Comparison of ENCODE assay signal across 8 cellular contexts in the genomic region with DNA sequence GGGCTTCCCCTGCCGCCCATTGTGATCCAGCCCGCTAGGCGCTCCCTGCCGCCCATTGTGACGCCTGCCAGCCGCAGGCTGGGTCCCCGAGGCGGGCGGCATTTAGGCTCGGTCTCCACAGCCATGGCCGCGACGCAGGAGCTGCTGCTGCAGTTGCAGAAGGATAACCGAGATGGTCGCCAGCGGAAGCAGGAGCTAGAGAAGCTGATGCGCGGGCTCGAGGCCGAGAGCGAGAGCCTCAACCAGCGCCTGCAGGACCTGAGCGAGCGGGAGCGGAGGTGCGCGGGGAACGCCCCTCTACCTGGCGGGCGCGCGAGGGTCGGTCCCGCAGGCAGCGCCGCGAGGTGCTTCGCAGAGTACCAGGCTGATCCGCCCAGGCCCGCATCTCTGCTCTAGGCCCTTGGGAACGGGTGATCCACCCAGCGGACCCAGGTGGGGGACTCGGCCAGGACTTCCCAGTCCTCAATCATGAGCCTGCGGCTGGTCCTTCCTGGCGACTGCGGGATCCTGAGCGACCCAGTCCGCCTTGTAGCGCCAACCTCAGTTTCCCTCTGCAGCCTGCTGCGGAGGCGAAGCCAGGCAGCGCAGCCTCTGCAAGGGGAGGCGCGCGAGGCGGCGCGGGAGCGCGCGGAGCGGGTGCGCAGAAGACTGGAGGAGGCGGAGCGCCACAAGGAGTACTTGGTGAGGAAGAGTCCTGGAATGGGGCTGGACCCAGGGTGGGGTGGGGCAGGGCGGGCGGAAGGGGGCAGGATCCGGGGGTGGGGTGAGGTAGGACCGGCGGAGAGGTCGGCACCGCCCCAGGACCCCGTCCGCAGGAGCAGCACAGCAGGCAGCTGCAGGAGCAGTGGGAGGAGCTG. TPM values are rescaled to one million over a fixed set of nuclear protein-coding genes. Genes with fewer than 3 reads are reported as not detected.
DNase-seq lines count a peak whose midpoint lies in the region; ATAC-seq and TF ChIP-seq lines count a peak whose summit lies in the region.
"Not testable (repeated sequence)": the region's sequence is repeated elsewhere in the genome, so short reads cannot be mapped to it uniquely, and the experiment has no call there.

Gene TMEM191C, plus strand, starts transcription at position 51 of the 857 bp plus-strand sequence. Its CDS starts 73 bp downstream, at position 124.

- H3K4me1 ChIP-seq in HAP-1; HUES64 (ENCODE audit: insufficient read depth, low read length); iPS DF 6.9 (ENCODE audit: control insufficient read depth, insufficient read depth, low read length); ovary (ENCODE audit: insufficient read depth); upper lobe of right lung: not testable (repeated sequence)

- not testable (repeated sequence) for H3K9ac ChIP-seq in HUES64 (ENCODE audit: low read depth, low read length)

- H3K4me1 Mint-ChIP-seq in activated T-cell treated with anti-CD3 and anti-CD28 coated beads, Interleukin-2, amount 50 U/mL, for 24 hours (ENCODE audit: low read depth), result not testable (repeated sequence)

- not testable (repeated sequence) for TF ChIP-seq POLR2A in ovary (IDR thresholded peaks at IDR 0.05)

- ATAC-seq in upper lobe of right lung, result peak; percentile 2

- H3K27me3 Mint-ChIP-seq in activated T-cell treated with anti-CD3 and anti-CD28 coated beads, Interleukin-2, amount 50 U/mL, for 24 hours, result not testable (repeated sequence)

- H3K27ac Mint-ChIP-seq in activated T-cell treated with anti-CD3 and anti-CD28 coated beads, Interleukin-2, amount 50 U/mL, for 24 hours, result peak within 1 kb of the TSS; percentile 89

- not testable (repeated sequence) for TF ChIP-seq EP300 in ovary (IDR thresholded peaks at IDR 0.05)

- no CpG with 5 or more reads among the region's 74 CpGs for WGBS in HUES64
- WGBS in iPS DF 6.9 (ENCODE audit: insufficient coverage, insufficient read length), result no CpG with 5 or more reads among the region's 74 CpGs
- 0% methylated on average over 14 of the region's 74 CpGs; no CpG with 5 or more reads in 2 of the 3 donors for WGBS in ovary, 3 donors

- intact Hi-C loops in dorsolateral prefrontal cortex (cut with DNase I); ovary (cut with DNase I); upper lobe of right lung (cut with DNase I): not testable (repeated sequence)

- H3K36me3 Mint-ChIP-seq in activated T-cell treated with anti-CD3 and anti-CD28 coated beads, Interleukin-2, amount 50 U/mL, for 24 hours (ENCODE audit: low read depth), result not testable (repeated sequence)

- not testable (repeated sequence) for H3K9me3 ChIP-seq in HAP-1; HUES64 (ENCODE audit: insufficient read depth, low read depth, low read length); iPS DF 6.9 (ENCODE audit: control insufficient read depth, insufficient read depth, low read length); ovary; upper lobe of right lung

- not testable (repeated sequence) for H3K27me3 ChIP-seq in HAP-1 (ENCODE audit: low read depth); HUES64 (ENCODE audit: insufficient read depth, low read length); dorsolateral prefrontal cortex; iPS DF 6.9 (ENCODE audit: control insufficient read depth, insufficient read depth, low read length); ovary; upper lobe of right lung

- peak within 1 kb of the TSS; percentile 49; the same call in 1 of the 2 replicates for H3K4me3 ChIP-seq in GM08714 (ENCODE audit: low read length)
- H3K4me3 ChIP-seq in HAP-1, result peak within 1 kb of the TSS; percentile 28
- H3K4me3 ChIP-seq in HUES64 (ENCODE audit: low read length), result peak within 1 kb of the TSS; percentile 44
- H3K4me3 ChIP-seq in dorsolateral prefrontal cortex, result peak within 1 kb of the TSS in 51 of 59 donors; percentile 24 to 64 (median 47)
- H3K4me3 ChIP-seq in iPS DF 6.9 (ENCODE audit: low read length), result peak within 1 kb of the TSS; percentile 46; the same call in 1 of the 2 replicates
- H3K4me3 ChIP-seq in ovary, result peak within 1 kb of the TSS; percentile 35
- H3K4me3 ChIP-seq in upper lobe of right lung, result peak within 1 kb of the TSS; percentile 35

- not testable (repeated sequence) for DNase-seq in HAP-1 (ENCODE audit: low spot score in 2 of 2); activated T-cell treated with anti-CD3 and anti-CD28 coated beads, Interleukin-2, amount 50 U/mL, for 24 hours; dorsolateral prefrontal cortex; iPS DF 6.9 (ENCODE audit: low read depth, low spot score); ovary; upper lobe of right lung

- H3K4me3 Mint-ChIP-seq in activated T-cell treated with anti-CD3 and anti-CD28 coated beads, Interleukin-2, amount 50 U/mL, for 24 hours, result peak within 1 kb of the TSS; percentile 78

- in situ Hi-C loops in HAP-1 (cut with MboI; ENCODE audit: low sequenced_read_pairs), result not testable (repeated sequence)

- peak within 1 kb of the TSS; percentile 64; the same call in 1 of the 2 replicates for H3K27ac ChIP-seq in HUES64 (ENCODE audit: low read depth, low read length)
- H3K27ac ChIP-seq in dorsolateral prefrontal cortex; iPS DF 6.9 (ENCODE audit: low read length); ovary; upper lobe of right lung: not testable (repeated sequence)

- H3K9me3 Mint-ChIP-seq in activated T-cell treated with anti-CD3 and anti-CD28 coated beads, Interleukin-2, amount 50 U/mL, for 24 hours, result not testable (repeated sequence)

- not testable (repeated sequence) for H3K36me3 ChIP-seq in HAP-1 (replicated peaks); HUES64 (ENCODE audit: insufficient read depth, low read length); iPS DF 6.9 (ENCODE audit: control insufficient read depth, insufficient read depth, low read length); ovary; upper lobe of right lung

- not testable (repeated sequence) for TF ChIP-seq CTCF in dorsolateral prefrontal cortex (IDR thresholded peaks at IDR 0.05 in 54 of 56, conservative IDR thresholded peaks at IDR 0.05 in 2 of 56; ENCODE audit: low read depth in 1 of 56, partially characterized antibody in 56 of 56); ovary (IDR thresholded peaks at IDR 0.05); upper lobe of right lung (IDR thresholded peaks at IDR 0.05)

RNA-seq across cellular contexts. Expression of gene TMEM191C, which starts in this region (rescaled TPM):
- polyA plus RNA-seq in HUES64 (2013, experiment 1 of 2), result 1.7 TPM
- polyA plus RNA-seq in HUES64 (2013, experiment 2 of 2), result 1.4 TPM
- 10 to 100 TPM in 47 of 120 experiments, 1 to 10 TPM in 73; 3.5 to 19.2 (median 9.1) TPM for total RNA-seq in dorsolateral prefrontal cortex
- total RNA-seq in ovary, result 1 to 10 TPM in 5 of 7 donors, under 1 TPM in 2; 0.37 to 2.4 (median 1.1) TPM
- 1 to 10 TPM in 1 of 2 donors, under 1 TPM in 1; 0.27 to 1.4 TPM for polyA plus RNA-seq in ovary
- 4.0 TPM for total RNA-seq in upper lobe of right lung
